ENCODE assay signal across 21 cellular contexts in genomic region chr4:154602404-154603020, GRCh38. TPM values are rescaled to one million over a fixed set of nuclear protein-coding genes. Genes with fewer than 3 reads are reported as not detected.
A peak's percentile ranks its signal among the peaks of the same experiment; 100 is the strongest.
DNase-seq lines count a peak whose midpoint lies in the region; ATAC-seq and TF ChIP-seq lines count a peak whose summit lies in the region.
"Had no signal": no experiment of that assay in that cellular context is flagged by ENCODE, and none has a peak within 500 bp of the region (broad histone marks: within the 10 kb centered on the region; RNA-seq: fewer than 3 reads in every experiment).

No MANE protein-coding gene starts in this region.

- POLR2A ChIA-PET in MCF 10A (lab: Yijun Ruan, JAX) (interaction anchor here (0.7 kb wide), 1 partner anchor 16 kb away, joined by 3 read pairs; no protein-coding TSS in a partner anchor), PC-3 (lab: Charles Lee; ENCODE audit: unreplicated experiment) (no interaction called here)

- peaks cover 7% of the 10 kb centered on the region for H3K4me1 Mint-ChIP-seq in MCF 10A (ENCODE audit: insufficient read depth, unreplicated experiment)
- H3K4me1 Mint-ChIP-seq: CD4-positive, alpha-beta memory T cell; T-helper 17 cell had no signal

- ATAC-seq in PC-3 (peak; percentile 92), HG02763 (IDR thresholded peaks at IDR 0.05; ENCODE audit: unreplicated experiment) (no peak), HG03342 (IDR thresholded peaks at IDR 0.05; ENCODE audit: unreplicated experiment) (no peak)
- ATAC-seq: T-helper 17 cell had no signal

- intact Hi-C loops in MCF 10A (cut with micrococcal nuclease) (loop anchor here (5.0 kb wide), 1 partner anchor 35 kb away; no protein-coding TSS in a partner anchor), breast epithelium (cut with DNase I; ENCODE audit: low total_unique reads) (no loop called here), PC-3 (cut with micrococcal nuclease) (no loop called here), stomach (cut with DNase I; ENCODE audit: low total_unique reads) (no loop called here)

- H3K4me2 ChIP-seq in PC-3 (ENCODE audit: low read length), result 0 out of 2 replicates have a peak overlapping the region, but pooled peaks have one; percentile 25

- no peaks in the 10 kb centered on the region for H3K79me2 ChIP-seq in PC-3 (ENCODE audit: low read length)

- H3K36me3 ChIP-seq in breast epithelium (no peaks in the 10 kb centered on the region), PC-3 (ENCODE audit: low read depth, low read length) (no peaks in the 10 kb centered on the region), stomach (no peaks in the 10 kb centered on the region)
- H3K36me3 ChIP-seq: BE2C had no signal

- H3K4me3 ChIP-seq in breast epithelium (no peak overlapping the region), PC-3 (ENCODE audit: low read length) (no peak overlapping the region), choroid plexus epithelial cell (ENCODE audit: low read depth, low read length) (no peak overlapping the region), stomach (no peak overlapping the region)

- no peaks in the 10 kb centered on the region for H3F3A ChIP-seq in PC-3 (ENCODE audit: low read length, unreplicated experiment)

- no peak overlapping the region for H3K4me3 Mint-ChIP-seq in MCF 10A (ENCODE audit: unreplicated experiment)
- H3K4me3 Mint-ChIP-seq: CD4-positive, alpha-beta memory T cell; T-helper 17 cell had no signal

- H3K9me3 ChIP-seq in breast epithelium (no peaks in the 10 kb centered on the region), PC-3 (ENCODE audit: low read length) (no peaks in the 10 kb centered on the region), stomach (no peaks in the 10 kb centered on the region)
- H3K9me3 ChIP-seq: BE2C had no signal

- no peaks in the 10 kb centered on the region for H3K27me3 Mint-ChIP-seq in MCF 10A (ENCODE audit: insufficient read depth, unreplicated experiment)

- no peak for TF ChIP-seq CTCF in MCF 10A (IDR thresholded peaks at IDR 0.05; ENCODE audit: unreplicated experiment)
- no peak for TF ChIP-seq CTCF in breast epithelium (IDR thresholded peaks at IDR 0.05)
- TF ChIP-seq CTCF in PC-3 (conservative IDR thresholded peaks at IDR 0.05; ENCODE audit: low read depth, low read length), result no peak
- no peak for TF ChIP-seq CTCF in choroid plexus epithelial cell (conservative IDR thresholded peaks at IDR 0.05; ENCODE audit: low read depth, low read length)
- no peak for TF ChIP-seq CTCF in stomach (IDR thresholded peaks at IDR 0.05)

- no peak overlapping the region for H3K27ac ChIP-seq in breast epithelium
- H3K27ac ChIP-seq in PC-3 (ENCODE audit: low read length), result peak overlapping the region; percentile 44; the same call in 1 of the 2 replicates
- H3K27ac ChIP-seq in stomach, result no peak overlapping the region
- H3K27ac ChIP-seq: 22Rv1 had no signal

- H3K27ac Mint-ChIP-seq in MCF 10A (ENCODE audit: low read depth, unreplicated experiment), result no peak overlapping the region
- H3K27ac Mint-ChIP-seq: CD4-positive, alpha-beta memory T cell; T-helper 17 cell had no signal

- no peak overlapping the region for H2AFZ ChIP-seq in PC-3 (ENCODE audit: low read length)

- TF ChIP-seq POLR2A in breast epithelium (IDR thresholded peaks at IDR 0.05) (no peak), stomach (IDR thresholded peaks at IDR 0.05) (no peak)

- no peak for TF ChIP-seq EP300 in stomach (IDR thresholded peaks at IDR 0.05)

- no peak overlapping the region for H3K9ac ChIP-seq in PC-3 (ENCODE audit: low read length)

- H3K9me2 ChIP-seq in PC-3 (replicated peaks; ENCODE audit: low read length), result no peaks in the 10 kb centered on the region

- DNase-seq in MCF 10A (ENCODE audit: unreplicated experiment) (peak; percentile 60), breast epithelium (ENCODE audit: low spot score in 2 of 2) (no peak), PC-3 (peak; percentile 81), choroid plexus epithelial cell (ENCODE audit: low read depth) (peak; percentile 9), NCI-H446 treated with DMSO at 0.1 percent for 48 hours (lab: John Stamatoyannopoulos, UW) (no peak), stomach (no peak)
- DNase-seq: BE2C; CD4-positive, alpha-beta memory T cell; DMS79 treated with DMSO at 0.1 percent for 48 hours; GF-D8; GOT3; NCI-H1105 treated with DMSO at 0.1 percent for 48 hours; NCI-H1694 treated with DMSO at 0.1 percent for 48 hours; NCI-H2107; NCI-H345; NCI-H526 treated with DMSO at 0.1 percent for 48 hours; T-helper 17 cell had no signal

- H3K9me3 Mint-ChIP-seq in MCF 10A (ENCODE audit: unreplicated experiment), result no peaks in the 10 kb centered on the region
- H3K9me3 Mint-ChIP-seq: CD4-positive, alpha-beta memory T cell had no signal

- BruUV-seq in MCF 10A (replicated peaks; lab: Mats Ljungman, UMichigan) (no TSS peak), PC-3 (replicated peaks; lab: Mats Ljungman, UMichigan) (no TSS peak)

- CTCF ChIA-PET in MCF 10A (lab: Yijun Ruan, JAX), result interaction anchor here (0.6 to 2.6 kb wide), 6 partner anchors 16 to 44 kb away, joined by 3 to 14 read pairs (median 4); no protein-coding TSS in a partner anchor
- CTCF ChIA-PET in PC-3 (lab: Charles Lee), result no interaction called here

- no peaks in the 10 kb centered on the region for H3K4me1 ChIP-seq in breast epithelium
- H3K4me1 ChIP-seq in PC-3 (ENCODE audit: insufficient read depth, low read length), result peaks cover 30% of the 10 kb centered on the region
- H3K4me1 ChIP-seq in stomach, result no peaks in the 10 kb centered on the region
- H3K4me1 ChIP-seq: BE2C had no signal

- H3K27me3 ChIP-seq in breast epithelium (no peaks in the 10 kb centered on the region), PC-3 (ENCODE audit: low read length) (no peaks in the 10 kb centered on the region), stomach (no peaks in the 10 kb centered on the region)

- no peaks in the 10 kb centered on the region for H3K36me3 Mint-ChIP-seq in MCF 10A (ENCODE audit: insufficient read depth, unreplicated experiment)
- H3K36me3 Mint-ChIP-seq: CD4-positive, alpha-beta memory T cell had no signal

- H4K20me1 ChIP-seq in PC-3 (ENCODE audit: low read length), result no peaks in the 10 kb centered on the region

- WGBS in stomach, 5 donors, result 69 to 78% (median 71%) methylated on average over 1 of the region's 1 CpG

RNA-seq across cellular contexts. Expression of gene FGG, which starts 9.9 kb away (rescaled TPM):
- total RNA-seq in MCF 10A (2022), result 3.2 and 4.9 TPM in 2 replicates
- total RNA-seq in breast epithelium, result 1 to 10 TPM in 1 of 3 donors, not detected in 2; 3.3 TPM
- total RNA-seq in PC-3 (2014; rRNA removed), result not detected in 2 replicates
- 1 to 10 TPM in 2 of 5 donors, not detected in 3; 2.6 to 3.1 TPM for total RNA-seq in stomach
- 1 to 10 TPM in 2 of 3 donors, under 1 TPM in 1; 0.20 to 2.1 (median 1.5) TPM for polyA plus RNA-seq in stomach
- total RNA-seq: CD4-positive, alpha-beta memory T cell; RPMI7951; T-helper 17 cell had no signal
- polyA plus RNA-seq: CD4-positive, alpha-beta memory T cell had no signal

RNA-seq across cellular contexts. Expression of gene FGA, which starts 12.0 kb away (rescaled TPM):
- total RNA-seq in MCF 10A (2022) (not detected in 2 replicates), breast epithelium (under 1 TPM in 1 of 3 donors, not detected in 2; 0.66 TPM), PC-3 (2014; rRNA removed) (not detected in 2 replicates), stomach (10 to 100 TPM in 1 of 5 donors, 1 to 10 TPM in 2, not detected in 2; 9.4 to 43.7 (median 9.5) TPM)
- polyA plus RNA-seq in stomach, result 1 to 10 TPM; 3.1 to 6.5 (median 3.1) TPM
- total RNA-seq: CD4-positive, alpha-beta memory T cell; RPMI7951; T-helper 17 cell had no signal
- polyA plus RNA-seq: CD4-positive, alpha-beta memory T cell had no signal

RNA-seq across cellular contexts. Expression of gene FGB, which starts 39.7 kb away (rescaled TPM):
- total RNA-seq in MCF 10A (2022) (not detected in 2 replicates), breast epithelium (1 to 10 TPM in 1 of 3 donors, not detected in 2; 3.9 TPM), PC-3 (2014; rRNA removed) (0.36 and 1.0 TPM in 2 replicates), stomach (10 to 100 TPM in 1 of 5 donors, 1 to 10 TPM in 1, not detected in 3; 6.2 to 22.8 TPM)
- under 1 TPM in 1 of 3 donors, not detected in 2; 0.31 TPM for polyA plus RNA-seq in stomach
- total RNA-seq: CD4-positive, alpha-beta memory T cell; RPMI7951; T-helper 17 cell had no signal
- polyA plus RNA-seq: CD4-positive, alpha-beta memory T cell had no signal

RNA-seq across cellular contexts. Expression of gene PLRG1, which starts 52.3 kb away (rescaled TPM):
- total RNA-seq in MCF 10A (2022) (107 and 136 TPM in 2 replicates), breast epithelium (10 to 100 TPM; 38.1 to 61.2 (median 54.4) TPM), PC-3 (2014; rRNA removed) (41.7 and 51.7 TPM in 2 replicates), stomach (10 to 100 TPM in 4 of 5 donors, 1 to 10 TPM in 1; 1.2 to 52.5 (median 45.5) TPM)
- polyA plus RNA-seq in stomach, result 10 to 100 TPM; 22.5 to 43.8 (median 40.9) TPM

Comparison
In these comparisons a context has a peak if more than half of its experiments do, and no peak if none do; other contexts are left out.
1. DNase-seq: peak in MCF 10A (single experiment), PC-3 (single experiment) and choroid plexus epithelial cell (single experiment); none in breast epithelium (0 of 2), NCI-H446 treated with DMSO at 0.1 percent for 48 hours (single experiment) and stomach (single experiment).